Comparison of ENCODE assay signal across 2 cellular contexts in the genomic region with DNA sequence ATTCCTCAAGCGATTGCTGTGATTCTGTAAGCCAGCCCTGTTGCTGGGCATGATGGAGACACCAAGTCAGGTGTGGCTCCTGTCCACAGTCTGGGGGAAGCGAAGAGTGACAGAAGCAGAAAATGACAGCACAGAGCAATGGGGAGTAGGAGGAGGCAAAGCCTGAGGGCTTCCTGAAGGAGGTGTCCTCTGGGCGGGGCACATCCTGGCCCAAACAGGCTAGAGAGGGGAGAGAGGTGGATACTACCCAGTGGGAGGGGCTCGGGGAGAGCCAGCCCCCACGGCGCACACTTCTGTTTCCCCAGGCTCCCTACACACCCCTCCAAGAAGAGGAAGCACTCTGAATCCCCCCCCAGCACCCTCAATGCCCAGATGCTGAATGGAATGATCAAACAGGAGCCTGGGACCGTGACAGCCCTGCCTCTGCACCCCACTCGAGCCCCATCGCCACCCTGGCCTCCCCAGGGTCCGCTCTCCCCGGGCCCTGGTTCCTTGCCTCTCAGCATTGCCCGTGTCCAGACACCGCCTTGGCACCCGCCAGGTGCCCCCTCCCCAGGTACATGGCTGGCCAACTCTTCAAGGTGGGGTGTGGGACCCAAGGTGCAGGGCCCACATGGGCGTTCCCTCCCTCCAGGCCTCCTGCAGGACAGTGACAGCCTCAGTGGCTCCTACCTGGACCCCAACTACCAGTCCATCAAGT.
A peak's percentile ranks its signal among the peaks of the same experiment; 100 is the strongest.
TF ChIP-seq lines count a peak whose summit lies in the region.

No MANE protein-coding gene starts in this region.

TF ChIP-seq in HepG2, 621 proteins besides CTCF, POLR2A, EP300 and RAD21:
- TF ChIP-seq, protein P1, sequence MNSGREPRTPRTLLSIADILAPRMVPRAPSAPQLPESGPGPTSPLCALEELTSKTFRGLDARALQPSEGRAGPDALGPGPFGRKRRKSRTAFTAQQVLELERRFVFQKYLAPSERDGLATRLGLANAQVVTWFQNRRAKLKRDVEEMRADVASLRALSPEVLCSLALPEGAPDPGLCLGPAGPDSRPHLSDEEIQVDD (CRISPR knock-in tag; IDR thresholded peaks at IDR 0.05; ENCODE audit: borderline replicate concordance), result no peak
- TF ChIP-seq RNF2 (conservative IDR thresholded peaks at IDR 0.05; ENCODE audit: low read depth) (no peak), ZFP36 (IDR thresholded peaks at IDR 0.05; ENCODE audit: borderline replicate concordance, low read depth, low read length, partially characterized antibody) (peak; percentile 52), HNRNPL (IDR thresholded peaks at IDR 0.05; ENCODE audit: low read depth, low read length) (0 out of 2 replicates have a peak, but pooled peaks have one; percentile 52)
- TF ChIP-seq, protein P2, sequence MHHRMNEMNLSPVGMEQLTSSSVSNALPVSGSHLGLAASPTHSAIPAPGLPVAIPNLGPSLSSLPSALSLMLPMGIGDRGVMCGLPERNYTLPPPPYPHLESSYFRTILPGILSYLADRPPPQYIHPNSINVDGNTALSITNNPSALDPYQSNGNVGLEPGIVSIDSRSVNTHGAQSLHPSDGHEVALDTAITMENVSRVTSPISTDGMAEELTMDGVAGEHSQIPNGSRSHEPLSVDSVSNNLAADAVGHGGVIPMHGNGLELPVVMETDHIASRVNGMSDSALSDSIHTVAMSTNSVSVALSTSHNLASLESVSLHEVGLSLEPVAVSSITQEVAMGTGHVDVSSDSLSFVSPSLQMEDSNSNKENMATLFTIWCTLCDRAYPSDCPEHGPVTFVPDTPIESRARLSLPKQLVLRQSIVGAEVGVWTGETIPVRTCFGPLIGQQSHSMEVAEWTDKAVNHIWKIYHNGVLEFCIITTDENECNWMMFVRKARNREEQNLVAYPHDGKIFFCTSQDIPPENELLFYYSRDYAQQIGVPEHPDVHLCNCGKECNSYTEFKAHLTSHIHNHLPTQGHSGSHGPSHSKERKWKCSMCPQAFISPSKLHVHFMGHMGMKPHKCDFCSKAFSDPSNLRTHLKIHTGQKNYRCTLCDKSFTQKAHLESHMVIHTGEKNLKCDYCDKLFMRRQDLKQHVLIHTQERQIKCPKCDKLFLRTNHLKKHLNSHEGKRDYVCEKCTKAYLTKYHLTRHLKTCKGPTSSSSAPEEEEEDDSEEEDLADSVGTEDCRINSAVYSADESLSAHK (CRISPR knock-in tag; IDR thresholded peaks at IDR 0.05; ENCODE audit: borderline replicate concordance), result no peak

TF ChIP-seq in WTC11, 78 proteins besides CTCF, POLR2A, EP300 and RAD21:
- TF ChIP-seq, protein P3, sequence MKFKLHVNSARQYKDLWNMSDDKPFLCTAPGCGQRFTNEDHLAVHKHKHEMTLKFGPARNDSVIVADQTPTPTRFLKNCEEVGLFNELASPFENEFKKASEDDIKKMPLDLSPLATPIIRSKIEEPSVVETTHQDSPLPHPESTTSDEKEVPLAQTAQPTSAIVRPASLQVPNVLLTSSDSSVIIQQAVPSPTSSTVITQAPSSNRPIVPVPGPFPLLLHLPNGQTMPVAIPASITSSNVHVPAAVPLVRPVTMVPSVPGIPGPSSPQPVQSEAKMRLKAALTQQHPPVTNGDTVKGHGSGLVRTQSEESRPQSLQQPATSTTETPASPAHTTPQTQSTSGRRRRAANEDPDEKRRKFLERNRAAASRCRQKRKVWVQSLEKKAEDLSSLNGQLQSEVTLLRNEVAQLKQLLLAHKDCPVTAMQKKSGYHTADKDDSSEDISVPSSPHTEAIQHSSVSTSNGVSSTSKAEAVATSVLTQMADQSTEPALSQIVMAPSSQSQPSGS (CRISPR knock-in tag; IDR thresholded peaks at IDR 0.05; ENCODE audit: borderline replicate concordance, low read depth), result no peak
- TF ChIP-seq ZNF232 (CRISPR knock-in tag; IDR thresholded peaks at IDR 0.05), result no peak
- TF ChIP-seq, protein P4, sequence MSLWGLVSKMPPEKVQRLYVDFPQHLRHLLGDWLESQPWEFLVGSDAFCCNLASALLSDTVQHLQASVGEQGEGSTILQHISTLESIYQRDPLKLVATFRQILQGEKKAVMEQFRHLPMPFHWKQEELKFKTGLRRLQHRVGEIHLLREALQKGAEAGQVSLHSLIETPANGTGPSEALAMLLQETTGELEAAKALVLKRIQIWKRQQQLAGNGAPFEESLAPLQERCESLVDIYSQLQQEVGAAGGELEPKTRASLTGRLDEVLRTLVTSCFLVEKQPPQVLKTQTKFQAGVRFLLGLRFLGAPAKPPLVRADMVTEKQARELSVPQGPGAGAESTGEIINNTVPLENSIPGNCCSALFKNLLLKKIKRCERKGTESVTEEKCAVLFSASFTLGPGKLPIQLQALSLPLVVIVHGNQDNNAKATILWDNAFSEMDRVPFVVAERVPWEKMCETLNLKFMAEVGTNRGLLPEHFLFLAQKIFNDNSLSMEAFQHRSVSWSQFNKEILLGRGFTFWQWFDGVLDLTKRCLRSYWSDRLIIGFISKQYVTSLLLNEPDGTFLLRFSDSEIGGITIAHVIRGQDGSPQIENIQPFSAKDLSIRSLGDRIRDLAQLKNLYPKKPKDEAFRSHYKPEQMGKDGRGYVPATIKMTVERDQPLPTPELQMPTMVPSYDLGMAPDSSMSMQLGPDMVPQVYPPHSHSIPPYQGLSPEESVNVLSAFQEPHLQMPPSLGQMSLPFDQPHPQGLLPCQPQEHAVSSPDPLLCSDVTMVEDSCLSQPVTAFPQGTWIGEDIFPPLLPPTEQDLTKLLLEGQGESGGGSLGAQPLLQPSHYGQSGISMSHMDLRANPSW (CRISPR knock-in tag; conservative IDR thresholded peaks at IDR 0.05; ENCODE audit: low read depth), result no peak
- TF ChIP-seq, protein P5, sequence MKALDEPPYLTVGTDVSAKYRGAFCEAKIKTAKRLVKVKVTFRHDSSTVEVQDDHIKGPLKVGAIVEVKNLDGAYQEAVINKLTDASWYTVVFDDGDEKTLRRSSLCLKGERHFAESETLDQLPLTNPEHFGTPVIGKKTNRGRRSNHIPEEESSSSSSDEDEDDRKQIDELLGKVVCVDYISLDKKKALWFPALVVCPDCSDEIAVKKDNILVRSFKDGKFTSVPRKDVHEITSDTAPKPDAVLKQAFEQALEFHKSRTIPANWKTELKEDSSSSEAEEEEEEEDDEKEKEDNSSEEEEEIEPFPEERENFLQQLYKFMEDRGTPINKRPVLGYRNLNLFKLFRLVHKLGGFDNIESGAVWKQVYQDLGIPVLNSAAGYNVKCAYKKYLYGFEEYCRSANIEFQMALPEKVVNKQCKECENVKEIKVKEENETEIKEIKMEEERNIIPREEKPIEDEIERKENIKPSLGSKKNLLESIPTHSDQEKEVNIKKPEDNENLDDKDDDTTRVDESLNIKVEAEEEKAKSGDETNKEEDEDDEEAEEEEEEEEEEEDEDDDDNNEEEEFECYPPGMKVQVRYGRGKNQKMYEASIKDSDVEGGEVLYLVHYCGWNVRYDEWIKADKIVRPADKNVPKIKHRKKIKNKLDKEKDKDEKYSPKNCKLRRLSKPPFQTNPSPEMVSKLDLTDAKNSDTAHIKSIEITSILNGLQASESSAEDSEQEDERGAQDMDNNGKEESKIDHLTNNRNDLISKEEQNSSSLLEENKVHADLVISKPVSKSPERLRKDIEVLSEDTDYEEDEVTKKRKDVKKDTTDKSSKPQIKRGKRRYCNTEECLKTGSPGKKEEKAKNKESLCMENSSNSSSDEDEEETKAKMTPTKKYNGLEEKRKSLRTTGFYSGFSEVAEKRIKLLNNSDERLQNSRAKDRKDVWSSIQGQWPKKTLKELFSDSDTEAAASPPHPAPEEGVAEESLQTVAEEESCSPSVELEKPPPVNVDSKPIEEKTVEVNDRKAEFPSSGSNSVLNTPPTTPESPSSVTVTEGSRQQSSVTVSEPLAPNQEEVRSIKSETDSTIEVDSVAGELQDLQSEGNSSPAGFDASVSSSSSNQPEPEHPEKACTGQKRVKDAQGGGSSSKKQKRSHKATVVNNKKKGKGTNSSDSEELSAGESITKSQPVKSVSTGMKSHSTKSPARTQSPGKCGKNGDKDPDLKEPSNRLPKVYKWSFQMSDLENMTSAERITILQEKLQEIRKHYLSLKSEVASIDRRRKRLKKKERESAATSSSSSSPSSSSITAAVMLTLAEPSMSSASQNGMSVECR (CRISPR knock-in tag; IDR thresholded peaks at IDR 0.05; ENCODE audit: borderline replicate concordance), result no peak
- no peak for TF ChIP-seq SMAD3 (CRISPR knock-in tag; IDR thresholded peaks at IDR 0.05; ENCODE audit: borderline replicate concordance)
- TF ChIP-seq, protein P6, sequence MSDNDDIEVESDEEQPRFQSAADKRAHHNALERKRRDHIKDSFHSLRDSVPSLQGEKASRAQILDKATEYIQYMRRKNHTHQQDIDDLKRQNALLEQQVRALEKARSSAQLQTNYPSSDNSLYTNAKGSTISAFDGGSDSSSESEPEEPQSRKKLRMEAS (CRISPR knock-in tag; IDR thresholded peaks at IDR 0.05), result no peak
- TF ChIP-seq, protein P7, sequence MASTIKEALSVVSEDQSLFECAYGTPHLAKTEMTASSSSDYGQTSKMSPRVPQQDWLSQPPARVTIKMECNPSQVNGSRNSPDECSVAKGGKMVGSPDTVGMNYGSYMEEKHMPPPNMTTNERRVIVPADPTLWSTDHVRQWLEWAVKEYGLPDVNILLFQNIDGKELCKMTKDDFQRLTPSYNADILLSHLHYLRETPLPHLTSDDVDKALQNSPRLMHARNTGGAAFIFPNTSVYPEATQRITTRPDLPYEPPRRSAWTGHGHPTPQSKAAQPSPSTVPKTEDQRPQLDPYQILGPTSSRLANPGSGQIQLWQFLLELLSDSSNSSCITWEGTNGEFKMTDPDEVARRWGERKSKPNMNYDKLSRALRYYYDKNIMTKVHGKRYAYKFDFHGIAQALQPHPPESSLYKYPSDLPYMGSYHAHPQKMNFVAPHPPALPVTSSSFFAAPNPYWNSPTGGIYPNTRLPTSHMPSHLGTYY (CRISPR knock-in tag; IDR thresholded peaks at IDR 0.05), result no peak
- no peak for TF ChIP-seq FOXK1 (CRISPR knock-in tag; IDR thresholded peaks at IDR 0.05)
- no peak for TF ChIP-seq SP1 (CRISPR knock-in tag; conservative IDR thresholded peaks at IDR 0.05)
- no peak for TF ChIP-seq IRF2 (CRISPR knock-in tag; IDR thresholded peaks at IDR 0.05; ENCODE audit: borderline replicate concordance, low read depth)
- no peak for TF ChIP-seq ZNF138 (CRISPR knock-in tag; conservative IDR thresholded peaks at IDR 0.05)
- TF ChIP-seq, protein P8, sequence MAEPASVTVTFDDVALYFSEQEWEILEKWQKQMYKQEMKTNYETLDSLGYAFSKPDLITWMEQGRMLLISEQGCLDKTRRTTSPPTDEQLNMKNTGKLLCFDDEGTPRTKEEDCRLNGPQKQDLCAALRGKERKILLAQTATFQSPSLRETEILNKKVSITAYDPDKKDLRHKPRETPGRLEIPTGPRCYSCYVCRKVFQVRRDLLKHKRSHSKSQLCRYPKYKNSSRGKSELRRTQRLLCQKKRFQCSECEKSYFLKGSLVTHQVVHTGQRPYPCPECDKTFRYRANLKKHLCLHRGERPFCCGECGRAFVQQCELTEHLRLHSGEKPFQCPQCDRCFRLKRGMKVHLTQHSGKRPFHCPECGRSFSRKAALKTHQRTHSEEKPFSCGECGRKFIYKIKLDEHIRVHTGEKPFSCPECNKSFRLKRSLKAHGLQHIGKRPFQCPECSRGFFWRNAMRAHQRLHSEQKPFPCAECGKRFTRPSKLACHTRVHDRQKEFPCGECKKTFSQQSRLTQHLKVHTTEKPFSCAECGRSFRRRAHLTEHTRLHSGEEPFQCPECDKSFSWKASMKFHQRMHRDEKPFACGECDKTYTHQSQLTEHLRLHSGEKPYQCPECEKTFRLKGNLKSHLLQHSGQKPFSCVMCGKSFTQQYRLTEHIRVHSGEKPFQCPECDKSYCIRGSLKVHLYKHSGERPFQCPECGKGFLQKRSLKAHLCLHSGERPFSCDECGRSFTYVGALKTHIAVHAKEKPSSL (CRISPR knock-in tag; conservative IDR thresholded peaks at IDR 0.05), result no peak
- TF ChIP-seq ETV6 (CRISPR knock-in tag; IDR thresholded peaks at IDR 0.05), result no peak
- TF ChIP-seq ZNF263 (CRISPR knock-in tag; IDR thresholded peaks at IDR 0.05; ENCODE audit: low read depth), result no peak
